In genomic region chr22:27866136-27867091, GRCh38 we compare ENCODE assay signal across 8 cellular contexts. TPM values are rescaled to one million over a fixed set of nuclear protein-coding genes. Genes with fewer than 3 reads are reported as not detected.
DNase-seq lines count a peak whose midpoint lies in the region; ATAC-seq, FAIRE-seq and TF ChIP-seq lines count a peak whose summit lies in the region.

No MANE protein-coding gene starts in this region.

- H3K4me3 Mint-ChIP-seq in T-cell, result no peak overlapping the region

- peak; percentile 85 for DNase-seq in BJ (ENCODE audit: low read depth)
- DNase-seq in SJCRH30, result peak in 1 of 2 experiments; percentile 45
- DNase-seq in fibroblast of gingiva (ENCODE audit: low read depth), result peak; percentile 98
- peak; percentile 23 for DNase-seq in prostate gland (ENCODE audit: low spot score)
- no peak for DNase-seq in activated CD8-positive, alpha-beta memory T cell treated with anti-CD3 and anti-CD28 coated beads, Interleukin-2, amount 50 U/mL, for 48 hours
- no peak for DNase-seq in H54 (ENCODE audit: insufficient read length, low spot score)
- no peak for DNase-seq in T-cell
- DNase-seq in NCI-H2227 (lab: John Stamatoyannopoulos, UW; ENCODE audit: unreplicated experiment), result no peak

- H3K4me1 Mint-ChIP-seq in T-cell, result peaks cover 36 to 43% (median 42%) of the 10 kb centered on the region in 3 donors

- POLR2A ChIA-PET in BJ (lab: Charles Lee), result no interaction called here
- POLR2A ChIA-PET in T-cell (lab: Charles Lee), result no interaction called here

- no peak for ATAC-seq in T-cell (replicated peaks in 1 of 4)

- WGBS in prostate gland, result 40% methylated on average over 7 of the region's 7 CpGs

- FAIRE-seq in H54 (lab: Jason Lieb, UNC), result no peak

- H3K27ac Mint-ChIP-seq in T-cell, result no peak overlapping the region

- H3K27ac ChIP-seq in SJCRH30 (peak overlapping the region; percentile 45), prostate gland (peak overlapping the region; percentile 26 to 48)

- H3K9me3 Mint-ChIP-seq in T-cell, result no peaks in the 10 kb centered on the region

- intact Hi-C loops in prostate gland (cut with DNase I), result no loop called here

- H3K4me3 ChIP-seq in BJ (ENCODE audit: low read depth, low read length) (no peak overlapping the region), SJCRH30 (no peak overlapping the region), prostate gland (no peak overlapping the region)

- H3K36me3 ChIP-seq in BJ (ENCODE audit: control insufficient read depth, insufficient read depth, low read length) (no peaks in the 10 kb centered on the region), SJCRH30 (peaks cover 46% of the 10 kb centered on the region), prostate gland (no peaks in the 10 kb centered on the region)

- H3K27me3 ChIP-seq in BJ (ENCODE audit: control insufficient read depth, insufficient read depth, low read length), result no peaks in the 10 kb centered on the region
- no peaks in the 10 kb centered on the region for H3K27me3 ChIP-seq in SJCRH30
- H3K27me3 ChIP-seq in prostate gland (replicated peaks; ENCODE audit: insufficient read depth), result no peaks in the 10 kb centered on the region

- no peak for TF ChIP-seq CTCF in BJ (IDR thresholded peaks at IDR 0.05; ENCODE audit: insufficient read depth, low read depth, low read length)
- TF ChIP-seq CTCF in prostate gland (IDR thresholded peaks at IDR 0.05), result no peak

- H3K9me3 ChIP-seq in SJCRH30 (replicated peaks) (no peaks in the 10 kb centered on the region), prostate gland (no peaks in the 10 kb centered on the region)

- TF ChIP-seq POLR2A in prostate gland (IDR thresholded peaks at IDR 0.05) (no peak), H54 (IDR thresholded peaks at IDR 0.05; ENCODE audit: low read depth, low read length) (no peak)

- CTCF ChIA-PET in BJ (lab: Yijun Ruan, JAX) (interaction anchor here (3.3 kb wide), 1 partner anchor 14 kb away, joined by 31 read pairs; no protein-coding TSS in a partner anchor), T-cell (lab: Charles Lee) (no interaction called here)

- H3K36me3 Mint-ChIP-seq in T-cell, result peaks cover 47% of the 10 kb centered on the region

- H3K27me3 Mint-ChIP-seq in T-cell, result no peaks in the 10 kb centered on the region

- peaks cover 27% of the 10 kb centered on the region for H3K4me1 ChIP-seq in SJCRH30
- no peaks in the 10 kb centered on the region for H3K4me1 ChIP-seq in prostate gland (replicated peaks)

RNA-seq across cellular contexts. Expression of gene PITPNB, which starts 52.6 kb away (rescaled TPM):
- 24.0 and 39.9 TPM in 2 replicates for polyA plus RNA-seq in BJ (2011; rRNA removed)
- polyA minus RNA-seq in BJ (2011; rRNA and poly(A)+ RNA removed), result 20.9 and 26.2 TPM in 2 replicates
- total RNA-seq in SJCRH30 (2014; rRNA removed; shearing (Covaris generic)), result 38.3 and 46.2 TPM in 2 replicates
- total RNA-seq in prostate gland (10 to 100 TPM; 23.8 to 43.6 TPM), T-cell (10 to 100 TPM; 58.3 to 67.2 (median 65.9) TPM)

Comparison
In these comparisons a context has a peak if more than half of its experiments do, and no peak if none do; other contexts are left out.
1. DNase-seq: peak in BJ (single experiment), fibroblast of gingiva (single experiment) and prostate gland (single experiment); none in activated CD8-positive, alpha-beta memory T cell treated with anti-CD3 and anti-CD28 coated beads, Interleukin-2, amount 50 U/mL, for 48 hours (single experiment), H54 (single experiment), T-cell (0 of 34) and NCI-H2227 (single experiment).